In the genomic region with DNA sequence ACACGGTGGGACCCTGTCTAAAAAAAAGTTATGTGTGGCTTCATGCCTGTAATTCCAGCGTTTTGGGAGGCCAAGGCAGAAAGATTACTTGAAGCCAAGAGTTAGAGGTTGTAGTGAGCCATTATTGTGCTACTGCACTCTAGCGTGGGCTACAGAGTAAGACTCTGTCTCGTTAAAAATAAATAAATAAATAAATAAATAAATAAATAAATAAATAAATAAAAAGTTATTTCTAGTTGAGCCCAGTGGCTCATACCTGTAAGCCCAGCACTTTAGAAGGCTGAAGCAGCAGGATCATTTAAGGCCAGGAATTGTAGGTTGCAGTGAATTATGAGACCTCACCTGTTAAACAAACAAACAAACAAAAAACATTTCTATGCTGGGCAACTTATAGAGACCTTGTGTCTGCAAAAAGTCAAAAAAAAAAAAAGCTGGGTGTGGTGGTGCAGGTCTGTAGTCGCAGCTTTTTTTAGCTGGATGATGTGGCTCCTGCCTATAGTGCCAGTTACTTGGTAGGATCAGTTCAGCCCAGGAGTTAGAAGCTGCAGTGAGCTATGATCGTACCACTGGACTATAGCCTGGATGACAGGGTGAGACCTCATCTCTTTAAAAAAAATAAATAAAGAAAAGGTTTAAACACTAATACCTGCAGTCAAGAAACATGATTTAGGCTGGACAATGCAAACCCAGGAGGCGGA, we compare ENCODE assay signal across 24 cellular contexts.
"Had no signal": no experiment of that assay in that cellular context is flagged by ENCODE, and none has a peak within 500 bp of the region (broad histone marks: within the 10 kb centered on the region; RNA-seq: fewer than 3 reads in every experiment).

No MANE protein-coding gene starts in this region.

- H3K27ac ChIP-seq: dorsolateral prefrontal cortex, heart right ventricle, left lung, lower lobe of right lung, neural progenitor cell, pancreas, skin epidermis, thoracic aorta, transverse colon had no signal

- H3K27me3 ChIP-seq: dorsolateral prefrontal cortex, heart right ventricle, left lung, neural progenitor cell, pancreas, transverse colon had no signal

- H3K4me3 Mint-ChIP-seq: memory B cell; mesothelial cell of epicardium; natural killer cell treated with Interleukin-12 subunit alpha and Interleukin-12 subunit beta and Interleukin-15 and Interleukin-18, amount 100 ng/mL, for 72 hours; neural progenitor cell; stimulated activated naive B cell treated with anti-CD40 and anti-IgM and Interleukin-4, amounts not matched to agents 10 μg/mL and 1 μg/mL and 100 μg/mL, for 72 hours; stimulated activated naive CD8-positive, alpha-beta T cell treated with anti-CD3 and anti-CD28 coated beads, Interleukin-15, amount 100 ng/mL, for 72 hours had no signal

- H3K27me3 Mint-ChIP-seq: memory B cell; natural killer cell treated with Interleukin-12 subunit alpha and Interleukin-12 subunit beta and Interleukin-15 and Interleukin-18, amount 100 ng/mL, for 72 hours; progenitor cell of endocrine pancreas; stimulated activated naive B cell treated with anti-CD40 and anti-IgM and Interleukin-4, amounts not matched to agents 10 μg/mL and 1 μg/mL and 100 μg/mL, for 72 hours; stimulated activated naive CD8-positive, alpha-beta T cell treated with anti-CD3 and anti-CD28 coated beads, Interleukin-15, amount 100 ng/mL, for 72 hours had no signal

- H3K4me2 ChIP-seq: neural progenitor cell had no signal

- H3K36me3 ChIP-seq: neural progenitor cell, pancreas had no signal

- ATAC-seq: left lung; lower lobe of right lung; natural killer cell treated with Interleukin-12 subunit alpha and Interleukin-12 subunit beta and Interleukin-15 and Interleukin-18, amount 100 ng/mL, for 72 hours; pancreas; sciatic nerve; stimulated activated naive B cell treated with anti-CD40 and anti-IgM and Interleukin-4, amounts not matched to agents 10 μg/mL and 1 μg/mL and 100 μg/mL, for 72 hours; stimulated activated naive CD8-positive, alpha-beta T cell treated with anti-CD3 and anti-CD28 coated beads, Interleukin-15, amount 100 ng/mL, for 72 hours had no signal

- H3K27ac Mint-ChIP-seq: memory B cell; mesothelial cell of epicardium; natural killer cell treated with Interleukin-12 subunit alpha and Interleukin-12 subunit beta and Interleukin-15 and Interleukin-18, amount 100 ng/mL, for 72 hours; progenitor cell of endocrine pancreas; stimulated activated naive B cell treated with anti-CD40 and anti-IgM and Interleukin-4, amounts not matched to agents 10 μg/mL and 1 μg/mL and 100 μg/mL, for 72 hours; stimulated activated naive CD8-positive, alpha-beta T cell treated with anti-CD3 and anti-CD28 coated beads, Interleukin-15, amount 100 ng/mL, for 72 hours had no signal

- H3K9me3 Mint-ChIP-seq: memory B cell; mesothelial cell of epicardium; natural killer cell treated with Interleukin-12 subunit alpha and Interleukin-12 subunit beta and Interleukin-15 and Interleukin-18, amount 100 ng/mL, for 72 hours; neural progenitor cell; stimulated activated naive B cell treated with anti-CD40 and anti-IgM and Interleukin-4, amounts not matched to agents 10 μg/mL and 1 μg/mL and 100 μg/mL, for 72 hours; stimulated activated naive CD8-positive, alpha-beta T cell treated with anti-CD3 and anti-CD28 coated beads, Interleukin-15, amount 100 ng/mL, for 72 hours had no signal

- H2AFZ ChIP-seq: neural progenitor cell had no signal

- H3K4me3 ChIP-seq: dorsolateral prefrontal cortex, heart right ventricle, left lung, lower lobe of right lung, neural progenitor cell, pancreas, skin epidermis, thoracic aorta, transverse colon had no signal

- DNase-seq: cortex of kidney; dorsolateral prefrontal cortex; effector CD8-positive, alpha-beta T cell; heart right ventricle; hypothalamus; kidney glomerular epithelial cell; left lung; lower lobe of right lung; nucleus accumbens; pancreas; stimulated activated CD4-positive, alpha-beta T cell treated with anti-CD3 and anti-CD28 coated beads, Interleukin-2, amount 100 ng/mL, for 24 hours; stimulated activated CD4-positive, alpha-beta T cell treated with anti-CD3 and anti-CD28 coated beads, Interleukin-4, amount 100 ng/mL, for 4 hours; stimulated activated naive B cell treated with anti-CD40 and anti-IgM and Interleukin-4, amounts not matched to agents 10 μg/mL and 1 μg/mL and 100 μg/mL, for 72 hours; stimulated activated naive CD8-positive, alpha-beta T cell treated with anti-CD3 and anti-CD28 coated beads, Interleukin-15, amount 100 ng/mL, for 72 hours; substantia nigra; transverse colon had no signal

- H3K9me3 ChIP-seq: heart right ventricle, left lung, lower lobe of right lung, pancreas, thoracic aorta, transverse colon had no signal

- H3K9ac ChIP-seq: neural progenitor cell had no signal
